1 cellular context compared by ENCODE assay signal in the genomic region with DNA sequence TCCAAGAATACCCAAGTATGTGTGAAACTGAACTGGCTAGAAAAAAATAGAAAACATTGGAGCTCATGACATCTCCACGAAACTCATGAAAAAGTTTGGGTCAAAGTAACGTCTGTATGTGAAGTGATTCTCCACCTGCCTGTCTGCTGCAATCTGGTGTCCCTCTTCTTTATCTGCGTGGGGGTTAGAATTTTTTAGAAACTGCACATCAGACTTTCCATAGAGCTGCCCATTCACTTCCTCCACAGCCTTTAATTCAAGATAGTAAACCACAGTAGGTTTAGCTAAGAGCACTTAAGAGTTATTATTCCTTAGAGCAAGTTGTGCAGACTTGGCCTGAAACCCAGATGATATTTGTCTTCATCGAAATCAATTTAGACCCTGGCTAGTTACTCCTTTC.
A peak's percentile ranks its signal among the peaks of the same experiment; 100 is the strongest.
TF ChIP-seq lines count a peak whose summit lies in the region.

No MANE protein-coding gene starts in this region.

TF ChIP-seq in K562, 482 proteins besides CTCF, POLR2A, EP300 and RAD21 (continued from another document):
- TF ChIP-seq, protein P1, sequence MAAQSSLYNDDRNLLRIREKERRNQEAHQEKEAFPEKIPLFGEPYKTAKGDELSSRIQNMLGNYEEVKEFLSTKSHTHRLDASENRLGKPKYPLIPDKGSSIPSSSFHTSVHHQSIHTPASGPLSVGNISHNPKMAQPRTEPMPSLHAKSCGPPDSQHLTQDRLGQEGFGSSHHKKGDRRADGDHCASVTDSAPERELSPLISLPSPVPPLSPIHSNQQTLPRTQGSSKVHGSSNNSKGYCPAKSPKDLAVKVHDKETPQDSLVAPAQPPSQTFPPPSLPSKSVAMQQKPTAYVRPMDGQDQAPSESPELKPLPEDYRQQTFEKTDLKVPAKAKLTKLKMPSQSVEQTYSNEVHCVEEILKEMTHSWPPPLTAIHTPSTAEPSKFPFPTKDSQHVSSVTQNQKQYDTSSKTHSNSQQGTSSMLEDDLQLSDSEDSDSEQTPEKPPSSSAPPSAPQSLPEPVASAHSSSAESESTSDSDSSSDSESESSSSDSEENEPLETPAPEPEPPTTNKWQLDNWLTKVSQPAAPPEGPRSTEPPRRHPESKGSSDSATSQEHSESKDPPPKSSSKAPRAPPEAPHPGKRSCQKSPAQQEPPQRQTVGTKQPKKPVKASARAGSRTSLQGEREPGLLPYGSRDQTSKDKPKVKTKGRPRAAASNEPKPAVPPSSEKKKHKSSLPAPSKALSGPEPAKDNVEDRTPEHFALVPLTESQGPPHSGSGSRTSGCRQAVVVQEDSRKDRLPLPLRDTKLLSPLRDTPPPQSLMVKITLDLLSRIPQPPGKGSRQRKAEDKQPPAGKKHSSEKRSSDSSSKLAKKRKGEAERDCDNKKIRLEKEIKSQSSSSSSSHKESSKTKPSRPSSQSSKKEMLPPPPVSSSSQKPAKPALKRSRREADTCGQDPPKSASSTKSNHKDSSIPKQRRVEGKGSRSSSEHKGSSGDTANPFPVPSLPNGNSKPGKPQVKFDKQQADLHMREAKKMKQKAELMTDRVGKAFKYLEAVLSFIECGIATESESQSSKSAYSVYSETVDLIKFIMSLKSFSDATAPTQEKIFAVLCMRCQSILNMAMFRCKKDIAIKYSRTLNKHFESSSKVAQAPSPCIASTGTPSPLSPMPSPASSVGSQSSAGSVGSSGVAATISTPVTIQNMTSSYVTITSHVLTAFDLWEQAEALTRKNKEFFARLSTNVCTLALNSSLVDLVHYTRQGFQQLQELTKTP (IDR thresholded peaks at IDR 0.05; ENCODE audit: low read depth in 1 of 2, partially characterized antibody in 2 of 2), result no peak
- TF ChIP-seq CREBBP (IDR thresholded peaks at IDR 0.05; ENCODE audit: low read depth, low read length), result no peak
- peak; percentile 51 for TF ChIP-seq TEAD4 (IDR thresholded peaks at IDR 0.05; ENCODE audit: low read length)
- TF ChIP-seq TEAD4 (CRISPR knock-in tag; IDR thresholded peaks at IDR 0.05; ENCODE audit: borderline replicate concordance), result no peak
- TF ChIP-seq RCOR1 (IDR thresholded peaks at IDR 0.05; ENCODE audit: borderline replicate concordance in 1 of 2, low read depth in 2 of 2, low read length in 2 of 2), result peak in 1 of 2 experiments; percentile 67; a peak in 1 of 4 replicates
- TF ChIP-seq, protein P2, sequence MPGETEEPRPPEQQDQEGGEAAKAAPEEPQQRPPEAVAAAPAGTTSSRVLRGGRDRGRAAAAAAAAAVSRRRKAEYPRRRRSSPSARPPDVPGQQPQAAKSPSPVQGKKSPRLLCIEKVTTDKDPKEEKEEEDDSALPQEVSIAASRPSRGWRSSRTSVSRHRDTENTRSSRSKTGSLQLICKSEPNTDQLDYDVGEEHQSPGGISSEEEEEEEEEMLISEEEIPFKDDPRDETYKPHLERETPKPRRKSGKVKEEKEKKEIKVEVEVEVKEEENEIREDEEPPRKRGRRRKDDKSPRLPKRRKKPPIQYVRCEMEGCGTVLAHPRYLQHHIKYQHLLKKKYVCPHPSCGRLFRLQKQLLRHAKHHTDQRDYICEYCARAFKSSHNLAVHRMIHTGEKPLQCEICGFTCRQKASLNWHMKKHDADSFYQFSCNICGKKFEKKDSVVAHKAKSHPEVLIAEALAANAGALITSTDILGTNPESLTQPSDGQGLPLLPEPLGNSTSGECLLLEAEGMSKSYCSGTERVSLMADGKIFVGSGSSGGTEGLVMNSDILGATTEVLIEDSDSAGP (CRISPR knock-in tag; IDR thresholded peaks at IDR 0.05), result no peak
- TF ChIP-seq, protein P3, sequence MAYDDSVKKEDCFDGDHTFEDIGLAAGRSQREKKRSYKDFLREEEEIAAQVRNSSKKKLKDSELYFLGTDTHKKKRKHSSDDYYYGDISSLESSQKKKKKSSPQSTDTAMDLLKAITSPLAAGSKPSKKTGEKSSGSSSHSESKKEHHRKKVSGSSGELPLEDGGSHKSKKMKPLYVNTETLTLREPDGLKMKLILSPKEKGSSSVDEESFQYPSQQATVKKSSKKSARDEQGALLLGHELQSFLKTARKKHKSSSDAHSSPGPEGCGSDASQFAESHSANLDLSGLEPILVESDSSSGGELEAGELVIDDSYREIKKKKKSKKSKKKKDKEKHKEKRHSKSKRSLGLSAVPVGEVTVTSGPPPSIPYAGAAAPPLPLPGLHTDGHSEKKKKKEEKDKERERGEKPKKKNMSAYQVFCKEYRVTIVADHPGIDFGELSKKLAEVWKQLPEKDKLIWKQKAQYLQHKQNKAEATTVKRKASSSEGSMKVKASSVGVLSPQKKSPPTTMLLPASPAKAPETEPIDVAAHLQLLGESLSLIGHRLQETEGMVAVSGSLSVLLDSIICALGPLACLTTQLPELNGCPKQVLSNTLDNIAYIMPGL (CRISPR knock-in tag; IDR thresholded peaks at IDR 0.05), result no peak
- TF ChIP-seq ZNF41 (CRISPR knock-in tag; conservative IDR thresholded peaks at IDR 0.05), result no peak
- peak; percentile 76 to 77 for TF ChIP-seq KDM1A (IDR thresholded peaks at IDR 0.05)
- no peak for TF ChIP-seq PHTF2 (CRISPR knock-in tag; IDR thresholded peaks at IDR 0.05)
- TF ChIP-seq CCNT2 (IDR thresholded peaks at IDR 0.05; ENCODE audit: borderline replicate concordance, extremely low read depth, insufficient read length, low read depth, low read length), result peak; percentile 31
- no peak for TF ChIP-seq SRSF7 (optimal IDR thresholded peaks at IDR 0.05; ENCODE audit: low read depth, low read length)
- TF ChIP-seq HDAC1 (IDR thresholded peaks at IDR 0.05), result 0 out of 4 replicates have a peak, but pooled peaks of 1 of the 2 experiments have one; percentile 17
- peak; percentile 52 for TF ChIP-seq CBFA2T3 (IDR thresholded peaks at IDR 0.05)
- TF ChIP-seq ILF3 (IDR thresholded peaks at IDR 0.05; ENCODE audit: borderline replicate concordance), result no peak
- TF ChIP-seq CSDE1 (IDR thresholded peaks at IDR 0.05), result no peak
- TF ChIP-seq SRF (CRISPR knock-in tag; IDR thresholded peaks at IDR 0.05), result no peak
TF ChIP-seq in K562: peak in this region for 6.
